ENCODE assay signal across 17 cellular contexts in the genomic region with DNA sequence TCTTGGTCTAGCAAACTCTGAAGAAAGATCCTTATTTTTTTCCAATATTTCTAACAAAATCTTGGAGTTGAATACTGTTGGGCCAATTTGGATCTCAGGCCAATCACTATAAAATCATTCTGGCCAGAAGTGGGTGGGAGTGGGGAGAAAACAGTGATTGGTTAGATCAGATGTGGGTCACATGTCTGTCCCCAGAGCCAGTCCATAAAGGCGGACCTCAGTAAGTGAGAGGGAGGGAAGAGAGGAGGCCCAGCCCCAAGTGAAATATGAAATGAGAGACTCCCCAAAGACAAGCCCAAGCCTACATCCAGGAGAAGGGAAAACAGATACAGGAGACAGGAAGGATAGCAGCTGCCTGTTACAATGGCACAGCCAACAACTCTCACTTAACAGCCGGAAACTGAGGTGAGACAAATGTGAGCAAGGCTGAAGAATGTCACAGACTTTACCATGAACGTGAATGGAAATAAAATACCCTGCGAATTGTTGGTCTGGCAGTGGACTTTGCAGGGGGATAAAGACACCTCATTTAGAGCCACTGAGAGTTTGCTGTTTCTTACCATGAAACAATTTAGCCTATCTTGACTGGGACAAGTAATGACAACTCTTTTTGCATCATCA.
DNase-seq lines count a peak whose midpoint lies in the region; ATAC-seq, FAIRE-seq and TF ChIP-seq lines count a peak whose summit lies in the region.
"Had no signal": no experiment of that assay in that cellular context is flagged by ENCODE, and none has a peak within 500 bp of the region (broad histone marks: within the 10 kb centered on the region; RNA-seq: fewer than 3 reads in every experiment).

No MANE protein-coding gene starts in this region.

- TF ChIP-seq CTCF in Calu3 (IDR thresholded peaks at IDR 0.05; ENCODE audit: unreplicated experiment) (no peak), HFFc6 (IDR thresholded peaks at IDR 0.05) (no peak), RWPE2 (IDR thresholded peaks at IDR 0.05; ENCODE audit: poor library complexity, severe bottlenecking) (no peak), endothelial cell of umbilical vein (IDR thresholded peaks at IDR 0.05; ENCODE audit: extremely low read depth in 1 of 2, insufficient read depth in 1 of 2, low read depth in 1 of 2, low read length in 2 of 2) (no peak), GM10266 (IDR thresholded peaks at IDR 0.05; ENCODE audit: control insufficient read depth, insufficient read depth, low read depth, missing control alignments) (no peak)

- no peak for FAIRE-seq in endothelial cell of umbilical vein (lab: Jason Lieb, UNC)
- FAIRE-seq: A204.1, D721Med had no signal

- POLR2A ChIA-PET in endothelial cell of umbilical vein (lab: Charles Lee), result no interaction called here

- no peak overlapping the region for H2AFZ ChIP-seq in endothelial cell of umbilical vein (ENCODE audit: low read depth, low read length)

- H3K4me1 ChIP-seq in RWPE2 (ENCODE audit: insufficient read depth, poor library complexity, severe bottlenecking) (no peaks in the 10 kb centered on the region), endothelial cell of umbilical vein (ENCODE audit: control insufficient read depth, extremely low read depth, insufficient read depth, low read length) (no peaks in the 10 kb centered on the region)

- H3K4me2 ChIP-seq in endothelial cell of umbilical vein (ENCODE audit: insufficient read depth, low read length), result no peak overlapping the region

- H3K4me3 ChIP-seq in RWPE2 (ENCODE audit: severe bottlenecking) (no peak overlapping the region), endothelial cell of umbilical vein (replicated peaks in 1 of 3; ENCODE audit: insufficient read depth in 1 of 3, low read depth in 1 of 3, low read length in 3 of 3) (no peak overlapping the region)

- H3K27me3 Mint-ChIP-seq in Calu3 (ENCODE audit: unreplicated experiment) (no peaks in the 10 kb centered on the region), HFFc6 (ENCODE audit: insufficient read depth) (peaks cover 19% of the 10 kb centered on the region), T-helper 17 cell (peaks cover 55% of the 10 kb centered on the region)

- no peaks in the 10 kb centered on the region for H3K9me3 Mint-ChIP-seq in Calu3 (ENCODE audit: low read depth, unreplicated experiment)
- H3K9me3 Mint-ChIP-seq in HFFc6, result no peaks in the 10 kb centered on the region; the same call in 1 of the 2 replicates
- H3K9me3 Mint-ChIP-seq: CD4-positive, alpha-beta T cell had no signal

- H3K9me3 ChIP-seq in RWPE2 (ENCODE audit: severe bottlenecking) (no peaks in the 10 kb centered on the region), endothelial cell of umbilical vein (replicated peaks; ENCODE audit: control insufficient read depth, insufficient read depth, low read length) (no peaks in the 10 kb centered on the region), T-helper 17 cell (ENCODE audit: control insufficient read depth, low read length, poor library complexity, severe bottlenecking) (no peaks in the 10 kb centered on the region)

- no peaks in the 10 kb centered on the region for H3K79me2 ChIP-seq in endothelial cell of umbilical vein (ENCODE audit: control insufficient read depth, insufficient read depth, low read length)

- CTCF ChIA-PET in Calu3 (lab: Charles Lee), result no interaction called here
- CTCF ChIA-PET in endothelial cell of umbilical vein (lab: Charles Lee), result no interaction called here

- intact Hi-C loops in Calu3 (cut with micrococcal nuclease; ENCODE audit: unreplicated experiment), result no loop called here
- intact Hi-C loops in endothelial cell of umbilical vein (cut with micrococcal nuclease), result loop anchor here (10.0 kb wide), 1 partner anchor 434 kb away; no protein-coding TSS in a partner anchor

- dilution Hi-C loops in endothelial cell of umbilical vein (cut with MboI; ENCODE audit: extremely low pct_ligation_motif_present, low sequenced_read_pairs), result no loop called here

- H3K4me3 Mint-ChIP-seq in Calu3 (ENCODE audit: low read depth, unreplicated experiment) (no peak overlapping the region), HFFc6 (no peak overlapping the region), T-helper 17 cell (no peak overlapping the region)
- H3K4me3 Mint-ChIP-seq: B cell; CD4-positive, alpha-beta T cell; IgD-negative memory B cell had no signal

- H4K20me1 ChIP-seq in endothelial cell of umbilical vein (replicated peaks; ENCODE audit: control insufficient read depth, extremely low read depth, insufficient read depth, low read length), result no peaks in the 10 kb centered on the region

- peaks cover 6% of the 10 kb centered on the region for H3K4me1 Mint-ChIP-seq in Calu3 (ENCODE audit: low read depth, unreplicated experiment)
- peaks cover 45% of the 10 kb centered on the region for H3K4me1 Mint-ChIP-seq in HFFc6 (ENCODE audit: low read depth)
- no peaks in the 10 kb centered on the region for H3K4me1 Mint-ChIP-seq in T-helper 17 cell
- H3K4me1 Mint-ChIP-seq: B cell had no signal

- ATAC-seq in RWPE2 (ENCODE audit: low read depth) (peak; percentile 23; the same call in 2 of the 3 replicates), HG03097 (IDR thresholded peaks at IDR 0.05; ENCODE audit: low FRiP score, unreplicated experiment) (no peak), T-helper 17 cell (no peak)

- H3K27ac Mint-ChIP-seq in Calu3 (ENCODE audit: unreplicated experiment) (no peak overlapping the region), HFFc6 (peak overlapping the region; percentile 7; the same call in 1 of the 2 replicates), T-helper 17 cell (no peak overlapping the region)
- H3K27ac Mint-ChIP-seq: B cell; CD4-positive, alpha-beta T cell; IgD-negative memory B cell had no signal

- H3K36me3 Mint-ChIP-seq in Calu3 (ENCODE audit: insufficient read depth, unreplicated experiment) (peaks cover 14% of the 10 kb centered on the region), HFFc6 (ENCODE audit: low read depth) (peaks cover 36% of the 10 kb centered on the region), T-helper 17 cell (ENCODE audit: low read depth) (peaks cover 4% of the 10 kb centered on the region)
- H3K36me3 Mint-ChIP-seq: IgD-negative memory B cell had no signal

- H3K27me3 ChIP-seq in RWPE2 (ENCODE audit: insufficient read depth, poor library complexity, severe bottlenecking) (no peaks in the 10 kb centered on the region), endothelial cell of umbilical vein (ENCODE audit: control insufficient read depth in 2 of 2, insufficient read depth in 2 of 2, low read length in 2 of 2) (no peaks in the 10 kb centered on the region)

- no peaks in the 10 kb centered on the region for H3K9me1 ChIP-seq in endothelial cell of umbilical vein (replicated peaks; ENCODE audit: control insufficient read depth, extremely low read depth, insufficient read depth, low read length)

- no peak for TF ChIP-seq POLR2A in endothelial cell of umbilical vein (IDR thresholded peaks at IDR 0.05; ENCODE audit: low read depth, low read length)

- H3K36me3 ChIP-seq in RWPE2 (ENCODE audit: low read depth) (peaks cover 17% of the 10 kb centered on the region), endothelial cell of umbilical vein (ENCODE audit: control insufficient read depth in 2 of 2, extremely low read depth in 1 of 2, insufficient read depth in 2 of 2, low read length in 2 of 2) (peaks cover 0 to 4% of the 10 kb centered on the region in 2 experiments)

- no peak overlapping the region for H3K9ac ChIP-seq in endothelial cell of umbilical vein (replicated peaks; ENCODE audit: extremely low read depth, insufficient read depth, low read length)

- BruUV-seq in Calu3 (replicated peaks; lab: Mats Ljungman, UMichigan), result TSS peak; percentile 17
- BruUV-seq in endothelial cell of umbilical vein (replicated peaks; lab: Mats Ljungman, UMichigan), result TSS peak; percentile 0

- DNase-seq in Calu3, result no peak
- no peak for DNase-seq in HFFc6
- DNase-seq in RWPE2 (ENCODE audit: low spot score), result no peak
- no peak for DNase-seq in endothelial cell of umbilical vein (ENCODE audit: low read depth, low spot score)
- no peak for DNase-seq in GM10266 (ENCODE audit: extremely low spot score)
- DNase-seq in A172 (ENCODE audit: low spot score), result no peak
- DNase-seq in T-helper 17 cell, result no peak
- DNase-seq: CD4-positive, alpha-beta T cell; DMS153; DMS79 treated with DMSO at 0.1 percent for 48 hours; EL; GDM1 had no signal

- no peak overlapping the region for H3K27ac ChIP-seq in RWPE2 (ENCODE audit: poor library complexity, severe bottlenecking)
- H3K27ac ChIP-seq in endothelial cell of umbilical vein (ENCODE audit: insufficient read depth, low read depth, low read length), result no peak overlapping the region

TF ChIP-seq in endothelial cell of umbilical vein, 7 proteins besides CTCF, POLR2A, EP300 and RAD21:
- TF ChIP-seq, protein P1, sequence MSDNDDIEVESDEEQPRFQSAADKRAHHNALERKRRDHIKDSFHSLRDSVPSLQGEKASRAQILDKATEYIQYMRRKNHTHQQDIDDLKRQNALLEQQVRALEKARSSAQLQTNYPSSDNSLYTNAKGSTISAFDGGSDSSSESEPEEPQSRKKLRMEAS (IDR thresholded peaks at IDR 0.05; ENCODE audit: insufficient read depth, insufficient read length), result no peak
- TF ChIP-seq MYC (IDR thresholded peaks at IDR 0.05; ENCODE audit: low read depth, low read length) (no peak), JUN (IDR thresholded peaks at IDR 0.05; ENCODE audit: borderline replicate concordance, insufficient read depth, insufficient read length, low read depth) (no peak), EZH2 (IDR thresholded peaks at IDR 0.05; ENCODE audit: borderline replicate concordance, low read depth, low read length, severe bottlenecking) (no peak), FOS (IDR thresholded peaks at IDR 0.05; ENCODE audit: borderline replicate concordance, insufficient read depth, low read length) (no peak), POLR2AphosphoS5 (IDR thresholded peaks at IDR 0.05; ENCODE audit: insufficient read depth, low read depth, low read length) (no peak), GATA2 (IDR thresholded peaks at IDR 0.05; ENCODE audit: insufficient read depth, insufficient read length, low read depth, low read length) (no peak)
